Comparison of ENCODE assay signal across 9 cellular contexts in genomic region chr17:78142113-78142861, GRCh38. TPM values are rescaled to one million over a fixed set of nuclear protein-coding genes. Genes with fewer than 3 reads are reported as not detected.
DNase-seq lines count a peak whose midpoint lies in the region; ATAC-seq and TF ChIP-seq lines count a peak whose summit lies in the region.
"Had no signal": no experiment of that assay in that cellular context is flagged by ENCODE, and none has a peak within 500 bp of the region (broad histone marks: within the 10 kb centered on the region; RNA-seq: fewer than 3 reads in every experiment).

No MANE protein-coding gene starts in this region.

- peaks cover 19 to 68% (median 37%) of the 10 kb centered on the region in 4 donors for H3K4me1 Mint-ChIP-seq in CD4-positive, alpha-beta memory T cell
- H3K4me1 Mint-ChIP-seq in progenitor cell of endocrine pancreas (ENCODE audit: low read depth): peaks cover 2% of the 10 kb centered on the region

- TF ChIP-seq POLR2A in body of pancreas (IDR thresholded peaks at IDR 0.05): no peak

- no peak overlapping the region for H3K4me3 Mint-ChIP-seq in CD4-positive, alpha-beta memory T cell
- H3K4me3 Mint-ChIP-seq in progenitor cell of endocrine pancreas (ENCODE audit: low read depth): no peak overlapping the region

- peak in 1 of 5 donors; percentile 43 for DNase-seq in CD4-positive, alpha-beta memory T cell
- peak; percentile 63 to 92 (median 82) for DNase-seq in body of pancreas
- peak; percentile 69 for DNase-seq in lung (ENCODE audit: low spot score)
- no peak for DNase-seq in DMS 273 treated with DMSO at 0.1 percent for 48 hours (lab: John Stamatoyannopoulos, UW)
- no peak for DNase-seq in progenitor cell of endocrine pancreas (ENCODE audit: low spot score, unreplicated experiment)
- DNase-seq in AML-193 (lab: John Stamatoyannopoulos, UW): no peak
- DNase-seq: Right ventricle myocardium superior had no signal

- intact Hi-C loops in CD4-positive, alpha-beta memory T cell (cut with micrococcal nuclease): no loop called here
- intact Hi-C loops in body of pancreas (cut with DNase I): no loop called here

- no peaks in the 10 kb centered on the region for H3K9me3 Mint-ChIP-seq in CD4-positive, alpha-beta memory T cell
- H3K9me3 Mint-ChIP-seq in progenitor cell of endocrine pancreas (ENCODE audit: low read depth): no peaks in the 10 kb centered on the region

- ATAC-seq in body of pancreas (no peak), lung (ENCODE audit: insufficient read depth, low FRiP score) (no peak), HG03095 (IDR thresholded peaks at IDR 0.05; ENCODE audit: unreplicated experiment) (no peak)

- H3K27ac ChIP-seq in CD4-positive, alpha-beta memory T cell (ENCODE audit: low read depth, low read length): no peak overlapping the region
- H3K27ac ChIP-seq in body of pancreas (peak overlapping the region in 2 of 4 donors; percentile 60 to 67), lung (ENCODE audit: low read depth in 1 of 2, low read length in 1 of 2) (peak overlapping the region in 1 of 2 donors; percentile 26)

- no peak overlapping the region for H3K4me3 ChIP-seq in CD4-positive, alpha-beta memory T cell (ENCODE audit: low read length in 2 of 2)
- no peak overlapping the region for H3K4me3 ChIP-seq in body of pancreas
- H3K4me3 ChIP-seq in lung: no peak overlapping the region

- H3K4me1 ChIP-seq in CD4-positive, alpha-beta memory T cell (ENCODE audit: insufficient read depth, low read length): peaks cover 74% of the 10 kb centered on the region
- H3K4me1 ChIP-seq in body of pancreas: peaks cover 69% of the 10 kb centered on the region
- H3K4me1 ChIP-seq in lung (ENCODE audit: control insufficient read depth in 2 of 2, insufficient read depth in 2 of 2, low read length in 2 of 2): peaks cover 0 to 19% of the 10 kb centered on the region in 2 donors

- CTCF ChIA-PET in CD4-positive, alpha-beta memory T cell (lab: Charles Lee; ENCODE audit: partially characterized antibody): interaction anchor here (2.0 kb wide), 1 partner anchor 34 kb away, joined by 6 read pairs; no protein-coding TSS in a partner anchor

- peak; percentile 25; the same call in 1 of the 2 replicates for TF ChIP-seq EP300 in Ishikawa (IDR thresholded peaks at IDR 0.05; ENCODE audit: borderline replicate concordance)

- POLR2A ChIA-PET in CD4-positive, alpha-beta memory T cell (lab: Charles Lee; ENCODE audit: partially characterized antibody): interaction anchor here (0.6 to 26.7 kb wide), 10 partner anchors 8 to 193 kb away, joined by 3 to 1172 read pairs (median 6); partner anchors contain the start of genes SYNGR2, TMC6, TMC8 and TNRC6C

- no peaks in the 10 kb centered on the region for H3K27me3 Mint-ChIP-seq in CD4-positive, alpha-beta memory T cell
- peaks cover 12% of the 10 kb centered on the region for H3K27me3 Mint-ChIP-seq in progenitor cell of endocrine pancreas

- H3K27ac Mint-ChIP-seq in CD4-positive, alpha-beta memory T cell: peak overlapping the region in 4 of 7 donors; percentile 18 to 77 (median 62)
- no peak overlapping the region for H3K27ac Mint-ChIP-seq in progenitor cell of endocrine pancreas

- no peak for TF ChIP-seq RAD21 in Ishikawa (IDR thresholded peaks at IDR 0.05; ENCODE audit: low read depth)

- 65 to 68% methylated on average over 5 to 16 of the region's 16 CpGs for WGBS in body of pancreas, 2 donors
- 82 to 88% methylated on average over 16 of the region's 16 CpGs for WGBS in lung, 2 donors

- H3K27me3 ChIP-seq in CD4-positive, alpha-beta memory T cell (ENCODE audit: insufficient read depth, low read length): no peaks in the 10 kb centered on the region
- H3K27me3 ChIP-seq in body of pancreas (no peaks in the 10 kb centered on the region), lung (ENCODE audit: control insufficient read depth, insufficient read depth) (no peaks in the 10 kb centered on the region)

- H3K36me3 ChIP-seq in CD4-positive, alpha-beta memory T cell (ENCODE audit: insufficient read depth, low read length): peaks cover 15% of the 10 kb centered on the region
- H3K36me3 ChIP-seq in body of pancreas (replicated peaks in 1 of 2; ENCODE audit: insufficient read depth in 1 of 2, low read depth in 2 of 2) (no peaks in the 10 kb centered on the region), lung (ENCODE audit: control insufficient read depth in 2 of 2, insufficient read depth in 2 of 2, low read length in 2 of 2) (no peaks in the 10 kb centered on the region)

- H3K36me3 Mint-ChIP-seq in CD4-positive, alpha-beta memory T cell: peaks cover 11 to 22% of the 10 kb centered on the region in 2 donors
- H3K36me3 Mint-ChIP-seq in progenitor cell of endocrine pancreas (ENCODE audit: insufficient read depth): no peaks in the 10 kb centered on the region

- no peak for TF ChIP-seq CTCF in body of pancreas (IDR thresholded peaks at IDR 0.05)
- no peak for TF ChIP-seq CTCF in lung (IDR thresholded peaks at IDR 0.05; ENCODE audit: control extremely low read depth, extremely low read depth)
- no peak for TF ChIP-seq CTCF in progenitor cell of endocrine pancreas (IDR thresholded peaks at IDR 0.05; ENCODE audit: unreplicated experiment)

- no peaks in the 10 kb centered on the region for H3K9me3 ChIP-seq in CD4-positive, alpha-beta memory T cell (ENCODE audit: control insufficient read depth in 1 of 2, low read length in 2 of 2)
- H3K9me3 ChIP-seq in body of pancreas (no peaks in the 10 kb centered on the region), lung (ENCODE audit: control insufficient read depth in 2 of 2, insufficient read depth in 1 of 2, low read length in 1 of 2) (no peaks in the 10 kb centered on the region)

TF ChIP-seq in Ishikawa, 13 proteins besides CTCF, POLR2A, EP300 and RAD21:
- TF ChIP-seq YY1 (IDR thresholded peaks at IDR 0.05; ENCODE audit: low read depth) (0 out of 2 replicates have a peak, but pooled peaks have one; percentile 15), ZBTB7A (IDR thresholded peaks at IDR 0.05; ENCODE audit: low read depth) (no peak), TCF12 (IDR thresholded peaks at IDR 0.05; ENCODE audit: low read depth) (0 out of 2 replicates have a peak, but pooled peaks have one; percentile 19), MAX (IDR thresholded peaks at IDR 0.05) (peak; percentile 52; the same call in 1 of the 2 replicates), REST (IDR thresholded peaks at IDR 0.05; ENCODE audit: low read depth) (no peak), NFIC (IDR thresholded peaks at IDR 0.05) (peak; percentile 57)

RNA-seq across cellular contexts. Expression of gene C17orf99, which starts 3.9 kb away (rescaled TPM):
- total RNA-seq in CD4-positive, alpha-beta memory T cell: not detected
- not detected for polyA plus RNA-seq in CD4-positive, alpha-beta memory T cell
- total RNA-seq in body of pancreas (not detected), lung (1 to 10 TPM in 1 of 2 donors, not detected in 1; 2.8 TPM), progenitor cell of endocrine pancreas (not detected in 2 replicates)
- polyA plus RNA-seq in lung: under 1 TPM; 0.05 to 0.20 TPM
- total RNA-seq: Right ventricle myocardium superior had no signal

RNA-seq across cellular contexts. Expression of gene TMC8, which starts 11.7 kb away (rescaled TPM):
- total RNA-seq in CD4-positive, alpha-beta memory T cell: 100 to 1,000 TPM; 424 to 430 TPM
- 100 to 1,000 TPM in 1 of 2 donors, 10 to 100 TPM in 1; 77.7 to 172 TPM for polyA plus RNA-seq in CD4-positive, alpha-beta memory T cell
- 1 to 10 TPM; 1.6 to 3.3 TPM for total RNA-seq in body of pancreas
- total RNA-seq in lung: 10 to 100 TPM; 15.5 to 28.1 TPM
- polyA plus RNA-seq in lung: 10 to 100 TPM; 15.7 to 21.2 TPM
- total RNA-seq in progenitor cell of endocrine pancreas: 0.12 and 0.58 TPM in 2 replicates

RNA-seq across cellular contexts. Expression of gene TMC6, which starts 13.7 kb away (rescaled TPM):
- 100 to 1,000 TPM; 697 to 702 TPM for total RNA-seq in CD4-positive, alpha-beta memory T cell
- polyA plus RNA-seq in CD4-positive, alpha-beta memory T cell: 100 to 1,000 TPM; 258 to 300 TPM
- total RNA-seq in body of pancreas: 10 to 100 TPM; 21.0 to 32.3 TPM
- total RNA-seq in lung: 100 to 1,000 TPM in 1 of 2 donors, 10 to 100 TPM in 1; 75.7 to 166 TPM
- 100 to 1,000 TPM in 1 of 2 donors, 10 to 100 TPM in 1; 88.4 to 109 TPM for polyA plus RNA-seq in lung
- 125 and 134 TPM in 2 replicates for total RNA-seq in progenitor cell of endocrine pancreas

RNA-seq across cellular contexts. Expression of gene SYNGR2, which starts 26.1 kb away (rescaled TPM):
- total RNA-seq in CD4-positive, alpha-beta memory T cell: 10 to 100 TPM; 60.3 to 61.6 TPM
- 100 to 1,000 TPM; 144 to 234 TPM for polyA plus RNA-seq in CD4-positive, alpha-beta memory T cell
- total RNA-seq in body of pancreas (10 to 100 TPM; 68.6 to 86.4 TPM), lung (100 to 1,000 TPM; 111 to 188 TPM), progenitor cell of endocrine pancreas (50.5 and 51.5 TPM in 2 replicates)
- 100 to 1,000 TPM; 188 to 212 TPM for polyA plus RNA-seq in lung

RNA-seq across cellular contexts. Expression of gene TK1, which starts 44.6 kb away (rescaled TPM):
- under 1 TPM in 1 of 2 experiments, not detected in 1; 0.55 TPM for total RNA-seq in CD4-positive, alpha-beta memory T cell
- 1 to 10 TPM in 1 of 2 donors, under 1 TPM in 1; 0.88 to 1.4 TPM for polyA plus RNA-seq in CD4-positive, alpha-beta memory T cell
- total RNA-seq in body of pancreas: 1 to 10 TPM in 1 of 2 donors, under 1 TPM in 1; 0.66 to 4.9 TPM
- total RNA-seq in lung: 1 to 10 TPM; 7.9 to 9.2 TPM
- 10 to 100 TPM; 11.5 to 14.9 TPM for polyA plus RNA-seq in lung
- 27.9 and 29.1 TPM in 2 replicates for total RNA-seq in progenitor cell of endocrine pancreas

Comparison
In these comparisons a context has a peak if more than half of its experiments do, and no peak if none do; other contexts are left out.
1. DNase-seq: peak in body of pancreas (4 of 4) and lung (single experiment); none in DMS 273 treated with DMSO at 0.1 percent for 48 hours (single experiment), progenitor cell of endocrine pancreas (single experiment) and AML-193 (0 of 2).
2. RNA of gene TMC8, which starts 11.7 kb away (total RNA-seq): 424 to 430 TPM in CD4-positive, alpha-beta memory T cell; 15.5 to 28.1 TPM in lung, 1.6 to 3.3 TPM in body of pancreas and 0.12 to 0.58 TPM in progenitor cell of endocrine pancreas; every median in the first group is over 10 times any median in the second.